In the genomic region with DNA sequence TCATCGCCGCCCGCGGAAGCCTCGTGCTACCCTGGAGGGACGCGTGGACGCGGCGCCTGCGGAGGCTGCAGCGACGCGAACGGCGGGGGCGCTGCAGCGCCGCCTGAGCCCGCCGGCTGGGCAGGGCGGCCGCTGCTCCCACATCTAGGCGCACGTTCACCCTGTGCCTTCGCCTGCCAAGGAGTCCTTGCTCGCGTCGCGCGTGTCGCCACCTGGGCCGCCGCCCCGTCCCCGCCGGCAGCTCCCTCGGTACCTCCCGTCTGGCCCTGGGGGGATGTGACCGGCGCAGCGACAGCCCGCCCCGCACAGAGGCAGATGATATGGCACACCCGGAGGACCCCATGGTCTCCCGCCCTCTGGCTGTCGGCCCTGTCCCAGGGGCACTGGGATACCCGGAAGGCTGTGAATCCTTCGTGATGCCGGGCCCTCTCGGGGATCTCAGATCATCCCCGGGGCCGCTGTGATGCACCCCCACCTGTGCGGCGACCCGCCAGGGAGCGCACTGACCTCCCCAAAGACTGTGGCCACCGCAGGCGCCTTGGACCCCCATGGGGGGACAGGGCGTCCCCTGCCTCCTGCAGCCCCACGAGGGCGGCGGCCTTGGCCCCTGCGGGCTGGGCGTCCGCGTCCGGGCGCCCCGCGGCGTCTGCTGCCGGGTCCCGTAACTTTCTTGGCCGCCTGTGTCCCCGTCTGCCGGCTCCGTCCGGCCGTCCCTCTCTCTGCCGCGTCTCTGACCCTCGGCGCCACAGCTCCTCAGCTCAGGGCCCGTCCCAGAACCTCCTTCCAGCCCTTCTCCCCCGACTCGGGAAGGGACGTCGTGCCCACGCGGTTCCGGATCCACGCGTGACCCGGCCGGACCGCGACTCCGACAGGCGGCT, we compare ENCODE assay signal across 1 cellular context.
TF ChIP-seq lines count a peak whose summit lies in the region.

No MANE protein-coding gene starts in this region.

TF ChIP-seq in K562, 482 proteins besides CTCF, POLR2A, EP300 and RAD21 (continued from another document):
- TF ChIP-seq, protein P1, sequence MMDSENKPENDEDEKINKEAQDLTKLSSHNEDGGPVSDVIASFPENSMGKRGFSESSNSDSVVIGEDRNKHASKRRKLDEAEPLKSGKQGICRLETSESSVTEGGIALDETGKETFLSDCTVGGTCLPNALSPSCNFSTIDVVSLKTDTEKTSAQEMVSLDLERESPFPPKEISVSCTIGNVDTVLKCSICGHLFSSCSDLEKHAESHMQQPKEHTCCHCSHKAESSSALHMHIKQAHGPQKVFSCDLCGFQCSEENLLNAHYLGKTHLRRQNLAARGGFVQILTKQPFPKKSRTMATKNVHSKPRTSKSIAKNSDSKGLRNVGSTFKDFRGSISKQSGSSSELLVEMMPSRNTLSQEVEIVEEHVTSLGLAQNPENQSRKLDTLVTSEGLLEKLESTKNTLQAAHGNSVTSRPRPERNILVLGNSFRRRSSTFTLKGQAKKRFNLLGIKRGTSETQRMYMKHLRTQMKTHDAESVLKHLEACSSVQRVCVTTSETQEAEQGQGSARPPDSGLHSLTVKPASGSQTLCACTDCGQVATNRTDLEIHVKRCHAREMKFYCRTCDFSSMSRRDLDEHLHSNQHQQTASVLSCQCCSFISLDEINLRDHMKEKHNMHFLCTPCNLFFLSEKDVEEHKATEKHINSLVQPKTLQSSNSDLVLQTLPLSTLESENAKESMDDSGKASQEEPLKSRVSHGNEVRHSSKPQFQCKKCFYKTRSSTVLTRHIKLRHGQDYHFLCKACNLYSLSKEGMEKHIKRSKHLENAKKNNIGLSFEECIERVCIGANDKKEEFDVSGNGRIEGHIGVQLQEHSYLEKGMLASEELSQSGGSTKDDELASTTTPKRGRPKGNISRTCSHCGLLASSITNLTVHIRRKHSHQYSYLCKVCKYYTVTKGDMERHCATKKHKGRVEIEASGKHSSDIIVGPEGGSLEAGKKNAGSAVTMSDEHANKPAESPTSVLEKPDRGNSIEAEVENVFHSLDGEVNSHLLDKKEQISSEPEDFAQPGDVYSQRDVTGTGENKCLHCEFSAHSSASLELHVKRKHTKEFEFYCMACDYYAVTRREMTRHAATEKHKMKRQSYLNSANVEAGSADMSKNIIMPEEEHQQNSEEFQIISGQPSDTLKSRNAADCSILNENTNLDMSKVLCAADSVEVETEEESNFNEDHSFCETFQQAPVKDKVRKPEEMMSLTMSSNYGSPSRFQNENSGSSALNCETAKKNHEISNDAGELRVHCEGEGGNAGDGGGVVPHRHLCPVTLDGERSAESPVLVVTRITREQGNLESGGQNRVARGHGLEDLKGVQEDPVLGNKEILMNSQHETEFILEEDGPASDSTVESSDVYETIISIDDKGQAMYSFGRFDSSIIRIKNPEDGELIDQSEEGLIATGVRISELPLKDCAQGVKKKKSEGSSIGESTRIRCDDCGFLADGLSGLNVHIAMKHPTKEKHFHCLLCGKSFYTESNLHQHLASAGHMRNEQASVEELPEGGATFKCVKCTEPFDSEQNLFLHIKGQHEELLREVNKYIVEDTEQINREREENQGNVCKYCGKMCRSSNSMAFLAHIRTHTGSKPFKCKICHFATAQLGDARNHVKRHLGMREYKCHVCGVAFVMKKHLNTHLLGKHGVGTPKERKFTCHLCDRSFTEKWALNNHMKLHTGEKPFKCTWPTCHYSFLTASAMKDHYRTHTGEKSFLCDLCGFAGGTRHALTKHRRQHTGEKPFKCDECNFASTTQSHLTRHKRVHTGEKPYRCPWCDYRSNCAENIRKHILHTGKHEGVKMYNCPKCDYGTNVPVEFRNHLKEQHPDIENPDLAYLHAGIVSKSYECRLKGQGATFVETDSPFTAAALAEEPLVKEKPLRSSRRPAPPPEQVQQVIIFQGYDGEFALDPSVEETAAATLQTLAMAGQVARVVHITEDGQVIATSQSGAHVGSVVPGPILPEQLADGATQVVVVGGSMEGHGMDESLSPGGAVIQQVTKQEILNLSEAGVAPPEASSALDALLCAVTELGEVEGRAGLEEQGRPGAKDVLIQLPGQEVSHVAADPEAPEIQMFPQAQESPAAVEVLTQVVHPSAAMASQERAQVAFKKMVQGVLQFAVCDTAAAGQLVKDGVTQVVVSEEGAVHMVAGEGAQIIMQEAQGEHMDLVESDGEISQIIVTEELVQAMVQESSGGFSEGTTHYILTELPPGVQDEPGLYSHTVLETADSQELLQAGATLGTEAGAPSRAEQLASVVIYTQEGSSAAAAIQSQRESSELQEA (IDR thresholded peaks at IDR 0.05; ENCODE audit: low read depth): no peak
TF ChIP-seq in K562: peak in this region for 78.
